ENCODE assay signal across 16 cellular contexts in the genomic region with DNA sequence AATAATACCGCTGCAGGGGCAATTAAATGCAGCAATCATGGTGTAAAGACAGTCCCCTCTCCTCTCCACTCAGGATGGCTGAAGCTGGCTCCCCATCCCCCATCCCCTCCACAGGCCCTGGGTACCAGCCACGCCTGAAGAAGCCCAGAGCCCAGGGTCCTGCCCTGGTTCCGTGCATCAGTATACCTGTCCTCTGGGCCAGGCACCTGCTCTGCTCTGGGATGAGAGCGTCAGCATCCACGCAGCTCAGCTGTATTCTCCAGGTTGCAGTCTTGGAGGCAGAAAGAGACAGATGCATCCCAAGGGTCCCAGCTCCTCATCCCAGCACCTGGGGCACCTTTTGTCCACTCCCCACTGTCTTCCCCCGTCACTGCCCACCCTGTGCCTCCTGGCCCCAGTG.
DNase-seq lines count a peak whose midpoint lies in the region; ATAC-seq and TF ChIP-seq lines count a peak whose summit lies in the region.
"Had no signal": no experiment of that assay in that cellular context is flagged by ENCODE, and none has a peak within 500 bp of the region (broad histone marks: within the 10 kb centered on the region; RNA-seq: fewer than 3 reads in every experiment).

No MANE protein-coding gene starts in this region.

- H3K27ac ChIP-seq in coronary artery, result no peak overlapping the region
- no peak overlapping the region for H3K27ac ChIP-seq in osteoblast (ENCODE audit: low read depth, low read length)
- H3K27ac ChIP-seq in sigmoid colon, result no peak overlapping the region
- H3K27ac ChIP-seq: GM23248 had no signal

- no peaks in the 10 kb centered on the region for H4K20me1 ChIP-seq in osteoblast (ENCODE audit: insufficient read depth, low read length)

- ATAC-seq in left lobe of liver (no peak), mucosa of descending colon (no peak)
- ATAC-seq: CD8-positive, alpha-beta T cell had no signal

- H3K9me3 ChIP-seq in osteoblast (ENCODE audit: low read depth, low read length) (peaks cover 2% of the 10 kb centered on the region), sigmoid colon (no peaks in the 10 kb centered on the region), mucosa of descending colon (peaks cover 11% of the 10 kb centered on the region)
- H3K9me3 ChIP-seq: Caco-2 had no signal

- no peak for TF ChIP-seq POLR2A in sigmoid colon (IDR thresholded peaks at IDR 0.05)

- H3K36me3 ChIP-seq in osteoblast (ENCODE audit: insufficient read depth, low read length) (no peaks in the 10 kb centered on the region), sigmoid colon (no peaks in the 10 kb centered on the region), mucosa of descending colon (ENCODE audit: low read depth) (no peaks in the 10 kb centered on the region)

- DNase-seq in coronary artery (ENCODE audit: low spot score) (peak; percentile 50), left lobe of liver (ENCODE audit: low spot score) (peak; percentile 19), osteoblast (ENCODE audit: insufficient read length, low spot score, missing footprints) (peak; percentile 73), sigmoid colon (peak; percentile 40), mucosa of descending colon (no peak), NCI-H1436 treated with DMSO at 0.1 percent for 48 hours (lab: John Stamatoyannopoulos, UW) (no peak), Kasumi-1 (lab: John Stamatoyannopoulos, UW) (no peak), NCI-H526 treated with DMSO at 0.1 percent for 48 hours (lab: John Stamatoyannopoulos, UW) (no peak)
- DNase-seq: C1 segment of cervical spinal cord; Caco-2; CD4-positive, CD25-positive, alpha-beta regulatory T cell; CD8-positive, alpha-beta T cell; DMS153; DND-41; GM23248; HCEC 1CT had no signal

- TF ChIP-seq CTCF in coronary artery (IDR thresholded peaks at IDR 0.05) (no peak), osteoblast (IDR thresholded peaks at IDR 0.05; ENCODE audit: extremely low read depth, low read depth, low read length) (no peak), sigmoid colon (IDR thresholded peaks at IDR 0.05) (no peak), mucosa of descending colon (IDR thresholded peaks at IDR 0.05) (no peak)

- H3K27me3 ChIP-seq in osteoblast (ENCODE audit: insufficient read depth, low read length) (no peaks in the 10 kb centered on the region), sigmoid colon (no peaks in the 10 kb centered on the region)

- WGBS in sigmoid colon, 2 donors, result 81 to 83% methylated on average over 6 of the region's 6 CpGs

- no peak overlapping the region for H2AFZ ChIP-seq in osteoblast (ENCODE audit: low read length)
- H2AFZ ChIP-seq: GM23248 had no signal

- H3K4me3 ChIP-seq in coronary artery (no peak overlapping the region), osteoblast (ENCODE audit: insufficient read depth, low read length) (no peak overlapping the region), sigmoid colon (no peak overlapping the region), mucosa of descending colon (no peak overlapping the region)
- H3K4me3 ChIP-seq: GM23248 had no signal

- H3K4me1 ChIP-seq in osteoblast (ENCODE audit: insufficient read depth, low read length) (no peaks in the 10 kb centered on the region), sigmoid colon (no peaks in the 10 kb centered on the region), mucosa of descending colon (ENCODE audit: low read depth) (no peaks in the 10 kb centered on the region)
- H3K4me1 ChIP-seq: Caco-2 had no signal

- no peak overlapping the region for H3K4me2 ChIP-seq in osteoblast (ENCODE audit: insufficient read depth, low read length)

- no peak for TF ChIP-seq EP300 in sigmoid colon (IDR thresholded peaks at IDR 0.05)

- intact Hi-C loops in sigmoid colon (cut with DNase I), result no loop called here
- intact Hi-C loops in mucosa of descending colon (cut with DNase I, micrococcal nuclease), result no loop called here

- H3K79me2 ChIP-seq in osteoblast (ENCODE audit: insufficient read depth, low read length), result no peaks in the 10 kb centered on the region

Comparison
In these comparisons a context has a peak if more than half of its experiments do, and no peak if none do; other contexts are left out.
1. DNase-seq: peak in coronary artery (single experiment), left lobe of liver (single experiment), osteoblast (single experiment) and sigmoid colon (single experiment); none in mucosa of descending colon (0 of 3), NCI-H1436 treated with DMSO at 0.1 percent for 48 hours (single experiment), Kasumi-1 (0 of 2) and NCI-H526 treated with DMSO at 0.1 percent for 48 hours (single experiment).